ENCODE assay signal across 22 cellular contexts in genomic region chr3:46877671-46878125, GRCh38. TPM values are rescaled to one million over a fixed set of nuclear protein-coding genes. Genes with fewer than 3 reads are reported as not detected.
DNase-seq lines count a peak whose midpoint lies in the region; ATAC-seq and TF ChIP-seq lines count a peak whose summit lies in the region.
"Had no signal": no experiment of that assay in that cellular context is flagged by ENCODE, and none has a peak within 500 bp of the region (broad histone marks: within the 10 kb centered on the region; RNA-seq: fewer than 3 reads in every experiment).

Gene PTH1R, plus strand, starts transcription at chr3:46877721. Its CDS starts 5,839 bp downstream, at chr3:46883560.

- no CpG with 5 or more reads among the region's 5 CpGs for WGBS in mesendoderm (ENCODE audit: extremely low coverage, insufficient coverage, low lambda C conversion rate)

- H3K79me1 ChIP-seq in mesendoderm (ENCODE audit: low read length) = no peaks in the 10 kb centered on the region

- H4K8ac ChIP-seq in mesendoderm (ENCODE audit: low read depth, low read length) = no peak within 1 kb of the TSS

- no peak within 1 kb of the TSS for H2BK5ac ChIP-seq in mesendoderm (ENCODE audit: low read length)

- H3K79me2 ChIP-seq in HCT116 (ENCODE audit: insufficient read depth, low read length) (no peaks in the 10 kb centered on the region), mesendoderm (ENCODE audit: control insufficient read depth, insufficient read depth, low read length) (no peaks in the 10 kb centered on the region)

- H3K4me1 Mint-ChIP-seq in brain = peaks cover 34% of the 10 kb centered on the region
- H3K4me1 Mint-ChIP-seq: central memory CD8-positive, alpha-beta T cell had no signal

- H3K36me3 Mint-ChIP-seq in brain = no peaks in the 10 kb centered on the region
- H3K36me3 Mint-ChIP-seq: activated CD4-positive, alpha-beta memory T cell treated with anti-CD3 and anti-CD28 coated beads for 36 hours; activated naive CD8-positive, alpha-beta T cell treated with anti-CD3 and anti-CD28 coated beads for 36 hours; naive B cell; T-cell had no signal

- H3K36me3 ChIP-seq in HCT116 (ENCODE audit: control insufficient read depth in 1 of 2, insufficient read depth in 2 of 2, low read length in 2 of 2) = no peaks in the 10 kb centered on the region
- no peaks in the 10 kb centered on the region for H3K36me3 ChIP-seq in mesendoderm (ENCODE audit: control insufficient read depth, insufficient read depth, low read length)
- H3K36me3 ChIP-seq: stomach had no signal

- no peak within 1 kb of the TSS for H3K27ac ChIP-seq in HCT116 (ENCODE audit: low read depth, low read length)
- no peak within 1 kb of the TSS for H3K27ac ChIP-seq in mesendoderm (ENCODE audit: low read depth, low read length)
- H3K27ac ChIP-seq: stomach, VCaP had no signal

- no TSS peak for BruUV-seq in HCT116 (replicated peaks; lab: Mats Ljungman, UMichigan)

- ATAC-seq in HCT116 (no peak), HG02678 (IDR thresholded peaks at IDR 0.05; ENCODE audit: unreplicated experiment) (no peak), HG03108 (IDR thresholded peaks at IDR 0.05; ENCODE audit: unreplicated experiment) (no peak)
- ATAC-seq: T-cell had no signal

- peaks cover 39% of the 10 kb centered on the region for H3K27me3 Mint-ChIP-seq in brain

- H3K23ac ChIP-seq in mesendoderm (ENCODE audit: low read length) = no peak within 1 kb of the TSS

- no peak for TF ChIP-seq CTCF in HCT116 (IDR thresholded peaks at IDR 0.05 in 2 of 3, conservative IDR thresholded peaks at IDR 0.05 in 1 of 3; ENCODE audit: borderline replicate concordance in 1 of 3, insufficient read depth in 1 of 3, low read depth in 2 of 3, low read length in 2 of 3)
- TF ChIP-seq CTCF in brain (conservative IDR thresholded peaks at IDR 0.05) = no peak
- TF ChIP-seq CTCF in subcutaneous adipose tissue (IDR thresholded peaks at IDR 0.05; ENCODE audit: low read depth) = no peak

- RAD21 ChIA-PET in HCT116 (lab: Charles Lee; ENCODE audit: low non-redundant PET in 1 of 2, low total read pairs in 2 of 2, uncharacterized antibody in 2 of 2, unreplicated experiment in 2 of 2) = no interaction called here

- TF ChIP-seq RAD21 in HCT116 (IDR thresholded peaks at IDR 0.05; ENCODE audit: low read depth) = no peak

- H2BK120ac ChIP-seq in mesendoderm (ENCODE audit: low read depth, low read length) = no peak within 1 kb of the TSS

- no peaks in the 10 kb centered on the region for H3K9me3 ChIP-seq in HCT116 (ENCODE audit: control insufficient read depth in 1 of 2, insufficient read depth in 1 of 2, low read depth in 1 of 2, low read length in 2 of 2)
- H3K9me3 ChIP-seq: stomach had no signal

- TF ChIP-seq POLR2A in HCT116 (IDR thresholded peaks at IDR 0.05; ENCODE audit: borderline replicate concordance, extremely low read depth, insufficient read depth, insufficient read length) = no peak

- H2BK15ac ChIP-seq in mesendoderm (replicated peaks; ENCODE audit: low read depth) = no peak within 1 kb of the TSS

- no peaks in the 10 kb centered on the region for H4K20me1 ChIP-seq in HCT116 (ENCODE audit: insufficient read depth)

- H4K5ac ChIP-seq in mesendoderm (ENCODE audit: low read length) = no peak within 1 kb of the TSS

- H2AK5ac ChIP-seq in mesendoderm (ENCODE audit: low read length) = no peak within 1 kb of the TSS

- H3K4me1 ChIP-seq in HCT116 (ENCODE audit: control insufficient read depth in 1 of 2, insufficient read depth in 2 of 2, low read length in 2 of 2) = peaks cover 9 to 13% of the 10 kb centered on the region in 2 experiments
- peaks cover 9% of the 10 kb centered on the region for H3K4me1 ChIP-seq in mesendoderm (ENCODE audit: control insufficient read depth, low read depth, low read length)

- H3K9me2 ChIP-seq in HCT116 (ENCODE audit: insufficient read depth) = no peaks in the 10 kb centered on the region

- H3K4ac ChIP-seq in mesendoderm (ENCODE audit: low read depth, low read length) = no peak within 1 kb of the TSS

- H3K4me3 Mint-ChIP-seq in brain = no peak within 1 kb of the TSS
- H3K4me3 Mint-ChIP-seq: activated CD4-positive, alpha-beta memory T cell treated with anti-CD3 and anti-CD28 coated beads for 36 hours; activated naive CD8-positive, alpha-beta T cell treated with anti-CD3 and anti-CD28 coated beads for 36 hours; activated T-cell treated with anti-CD3 and anti-CD28 coated beads, Interleukin-2, amount 50 U/mL, for 24 hours; central memory CD8-positive, alpha-beta T cell; T-cell had no signal

- CTCF ChIA-PET in HCT116 (lab: Charles Lee) = interaction anchor here (0.7 kb wide), 1 partner anchor 10 kb away, joined by 3 read pairs; no protein-coding TSS in a partner anchor

- H3K9ac ChIP-seq in HCT116 (ENCODE audit: low read length) (peak within 1 kb of the TSS; percentile 22), mesendoderm (ENCODE audit: low read length) (peak within 1 kb of the TSS; percentile 17)

- POLR2A ChIA-PET in HCT116 (lab: Charles Lee) = no interaction called here

- H3K27me3 ChIP-seq in HCT116 (ENCODE audit: insufficient read depth, low read length) = no peaks in the 10 kb centered on the region
- peaks cover 3% of the 10 kb centered on the region for H3K27me3 ChIP-seq in mesendoderm (ENCODE audit: insufficient read depth, low read length, poor library complexity)

- intact Hi-C loops in HCT116 (cut with micrococcal nuclease) = no loop called here

- H3K27ac Mint-ChIP-seq in brain = peak within 1 kb of the TSS in 2 of 5 experiments; percentile 24 to 62
- H3K27ac Mint-ChIP-seq: activated CD4-positive, alpha-beta memory T cell treated with anti-CD3 and anti-CD28 coated beads for 36 hours; activated naive CD8-positive, alpha-beta T cell treated with anti-CD3 and anti-CD28 coated beads for 36 hours; activated T-cell treated with anti-CD3 and anti-CD28 coated beads, Interleukin-2, amount 50 U/mL, for 24 hours; naive B cell; T-cell had no signal

- H3K4me3 ChIP-seq in HCT116 (replicated peaks in 1 of 2; ENCODE audit: low read depth in 1 of 2, low read length in 2 of 2) (no peak within 1 kb of the TSS), mesendoderm (ENCODE audit: low read length) (no peak within 1 kb of the TSS)
- H3K4me3 ChIP-seq: stomach had no signal

- peaks cover 0 to 4% (median 0%) of the 10 kb centered on the region in 5 experiments for H3K9me3 Mint-ChIP-seq in brain
- H3K9me3 Mint-ChIP-seq: activated CD4-positive, alpha-beta memory T cell treated with anti-CD3 and anti-CD28 coated beads for 36 hours; activated naive CD8-positive, alpha-beta T cell treated with anti-CD3 and anti-CD28 coated beads for 36 hours; activated T-cell treated with anti-CD3 and anti-CD28 coated beads, Interleukin-2, amount 50 U/mL, for 24 hours; central memory CD8-positive, alpha-beta T cell; naive B cell; T-cell had no signal

- no peak within 1 kb of the TSS for H2AFZ ChIP-seq in HCT116 (ENCODE audit: low read depth, low read length, poor library complexity, severe bottlenecking)

- H3K18ac ChIP-seq in mesendoderm (ENCODE audit: low read length) = no peak within 1 kb of the TSS

- no peak for DNase-seq in HCT116 (ENCODE audit: low read depth, low spot score)
- DNase-seq in mesendoderm = no peak
- DNase-seq in germinal center (ENCODE audit: low spot score) = no peak
- DNase-seq in NCI-H187 (lab: John Stamatoyannopoulos, UW) = no peak
- DNase-seq: activated CD4-positive, alpha-beta memory T cell treated with anti-CD3 and anti-CD28 coated beads for 36 hours; activated naive CD8-positive, alpha-beta T cell treated with anti-CD3 and anti-CD28 coated beads for 36 hours; activated T-cell treated with anti-CD3 and anti-CD28 coated beads, Interleukin-2, amount 50 U/mL, for 24 hours; effector memory CD4-positive, alpha-beta T cell; GF-D8; hypothalamus; naive B cell; NCI-H2029; NCI-H510A treated with DMSO at 0.1 percent for 48 hours; SHP77; stomach; T-cell had no signal

- H3K56ac ChIP-seq in mesendoderm (ENCODE audit: low read length) = peak within 1 kb of the TSS; percentile 27

- H3K4me2 ChIP-seq in HCT116 (ENCODE audit: low read length) (peak within 1 kb of the TSS; percentile 57), mesendoderm (ENCODE audit: low read length) (no peak within 1 kb of the TSS)

TF ChIP-seq in HCT116, 20 proteins besides CTCF, POLR2A, EP300 and RAD21:
- TF ChIP-seq EZH2phosphoT487 (IDR thresholded peaks at IDR 0.05; ENCODE audit: borderline replicate concordance) = no peak
- TF ChIP-seq CBX3 (IDR thresholded peaks at IDR 0.05; ENCODE audit: low read depth) = no peak
- TF ChIP-seq REST (IDR thresholded peaks at IDR 0.05; ENCODE audit: low read depth) = no peak
- no peak for TF ChIP-seq POLR2AphosphoS5 (IDR thresholded peaks at IDR 0.05; ENCODE audit: low read depth, low read length)
- TF ChIP-seq SP1 (IDR thresholded peaks at IDR 0.05; ENCODE audit: low read depth) = no peak
- TF ChIP-seq ATF3 (IDR thresholded peaks at IDR 0.05) = no peak

RNA-seq across cellular contexts. Expression of gene PTH1R, which starts in this region (rescaled TPM):
- 0.32 TPM for total RNA-seq in HCT116 (2021; ENCODE audit: unreplicated experiment)
- polyA plus RNA-seq in HCT116 (2012) = 0.48 and 0.50 TPM in 2 replicates
- 10.9 TPM for polyA plus RNA-seq in brain (ENCODE audit: insufficient read depth, low read depth, low replicate concordance)
- 4.0 TPM for polyA plus RNA-seq in mesendoderm (2013, experiment 1 of 2)
- 4.5 TPM for polyA plus RNA-seq in mesendoderm (2013, experiment 2 of 2)
- 10 to 100 TPM; 14.8 to 67.8 (median 16.2) TPM for total RNA-seq in subcutaneous adipose tissue
- total RNA-seq: activated CD4-positive, alpha-beta memory T cell treated with anti-CD3 and anti-CD28 coated beads for 36 hours; activated naive CD8-positive, alpha-beta T cell treated with anti-CD3 and anti-CD28 coated beads for 36 hours had no signal

Comparison
In these comparisons a context has a peak if more than half of its experiments do, and no peak if none do; other contexts are left out.
1. RNA of gene PTH1R (total RNA-seq): 14.8 to 67.8 TPM in subcutaneous adipose tissue; 0.32 TPM in HCT116 (single experiment); every median in the first group is over 10 times any median in the second.